ENCODE assay signal across 27 cellular contexts in genomic region chr2:15953143-15953630, GRCh38. TPM values are rescaled to one million over a fixed set of nuclear protein-coding genes. Genes with fewer than 3 reads are reported as not detected.
"Had no signal": no experiment of that assay in that cellular context is flagged by ENCODE, and none has a peak within 500 bp of the region (broad histone marks: within the 10 kb centered on the region; RNA-seq: fewer than 3 reads in every experiment).

No MANE protein-coding gene starts in this region.

- H3K4me3 ChIP-seq: ovary, psoas muscle, skin epidermis, smooth muscle cell, spleen, stomach, thoracic aorta, thyroid gland, tibial nerve, upper lobe of left lung, vagina had no signal

- DNase-seq: naive thymus-derived CD4-positive, alpha-beta T cell; natural killer cell; occipital lobe; ovary; posterior cingulate gyrus; psoas muscle; right cardiac atrium; spleen; stimulated activated CD4-positive, alpha-beta T cell treated with anti-CD3 and anti-CD28 coated beads, Interleukin-12 subunit alpha, Interleukin-12 subunit beta, amount 100 ng/mL, for 4 hours; stimulated activated CD4-positive, alpha-beta T cell treated with anti-CD3 and anti-CD28 coated beads, Interleukin-1b, Interleukin-23, amount 100 ng/mL, for 48 hours; stimulated activated CD4-positive, alpha-beta T cell treated with anti-CD3 and anti-CD28 coated beads, Interleukin-4, amount 100 ng/mL, for 1 hour; stimulated activated CD4-positive, alpha-beta T cell treated with anti-CD3 and anti-CD28 coated beads, Interleukin-4, amount 100 ng/mL, for 4 hours; stimulated activated CD8-positive, alpha-beta memory T cell treated with anti-CD3 and anti-CD28 coated beads, Interleukin-4, amount 100 ng/mL, for 48 hours; stimulated activated naive CD4-positive, alpha-beta T cell; stimulated activated naive CD8-positive, alpha-beta T cell treated with anti-CD3 and anti-CD28 coated beads, Interleukin-15, Interleukin-2, amounts not matched to agents 100 U/mL and 50 U/mL, for 24 hours; stomach; thyroid gland; trophoblast cell; upper lobe of left lung had no signal

- H3K9ac ChIP-seq: parathyroid adenoma had no signal

- H3K4me1 ChIP-seq: parathyroid adenoma, psoas muscle, spleen, stomach, thyroid gland, tibial nerve, upper lobe of left lung, vagina had no signal

- ATAC-seq: naive thymus-derived CD4-positive, alpha-beta T cell; natural killer cell; psoas muscle; right cardiac atrium; sciatic nerve; stimulated activated memory B cell treated with anti-CD40 and anti-IgM and Interleukin-4, amounts not matched to agents 10 μg/mL and 1 μg/mL and 100 μg/mL, for 72 hours; stimulated activated naive CD8-positive, alpha-beta T cell treated with anti-CD3 and anti-CD28 coated beads, Interleukin-15, Interleukin-2, amounts not matched to agents 100 U/mL and 50 U/mL, for 24 hours had no signal

- H3K9me3 ChIP-seq: ovary, psoas muscle, spleen, stomach, thoracic aorta, thyroid gland, tibial nerve, upper lobe of left lung, vagina had no signal

- H3K27me3 ChIP-seq: ovary, stomach, thyroid gland, tibial nerve, upper lobe of left lung, vagina had no signal

- H3K36me3 ChIP-seq: ovary, spleen, stomach, thoracic aorta, thyroid gland, upper lobe of left lung, vagina had no signal

- H2AFZ ChIP-seq: parathyroid adenoma had no signal

- H3K27ac ChIP-seq: ovary, parathyroid adenoma, psoas muscle, skin epidermis, spleen, stomach, thoracic aorta, thyroid gland, tibial nerve, upper lobe of left lung, vagina had no signal

- H3K4me2 ChIP-seq: smooth muscle cell had no signal

RNA-seq across cellular contexts. Expression of gene MYCN, which starts 12.8 kb away (rescaled TPM):
- polyA plus RNA-seq: naive thymus-derived CD4-positive, alpha-beta T cell had no signal
